In genomic region chr2:208266641-208267335, GRCh38 we compare ENCODE assay signal across 8 cellular contexts. TPM values are rescaled to one million over a fixed set of nuclear protein-coding genes. Genes with fewer than 3 reads are reported as not detected.
DNase-seq lines count a peak whose midpoint lies in the region; ATAC-seq, FAIRE-seq and TF ChIP-seq lines count a peak whose summit lies in the region.

No MANE protein-coding gene starts in this region.

- H3K27me3 Mint-ChIP-seq in activated naive CD4-positive, alpha-beta T cell treated with anti-CD3 and anti-CD28 coated beads, Interleukin-2, amount 50 U/mL, for 24 hours: no peaks in the 10 kb centered on the region
- no peaks in the 10 kb centered on the region for H3K27me3 Mint-ChIP-seq in activated naive CD8-positive, alpha-beta T cell treated with anti-CD3 and anti-CD28 coated beads, Interleukin-2, amount 10 ng/mL, durations not matched to agents 7 days and 5 days

- ATAC-seq in HG03097 (IDR thresholded peaks at IDR 0.05; ENCODE audit: low FRiP score, unreplicated experiment): peak; percentile 9
- ATAC-seq in activated naive CD8-positive, alpha-beta T cell treated with anti-CD3 and anti-CD28 coated beads, Interleukin-2, amount 10 ng/mL, durations not matched to agents 7 days and 5 days (ENCODE audit: low read depth): peak; percentile 3

- H3K9me3 Mint-ChIP-seq in activated naive CD4-positive, alpha-beta T cell treated with anti-CD3 and anti-CD28 coated beads, Interleukin-2, amount 50 U/mL, for 24 hours: no peaks in the 10 kb centered on the region
- peaks cover 1% of the 10 kb centered on the region for H3K9me3 Mint-ChIP-seq in activated naive CD8-positive, alpha-beta T cell treated with anti-CD3 and anti-CD28 coated beads, Interleukin-2, amount 10 ng/mL, durations not matched to agents 7 days and 5 days

- H3K79me2 ChIP-seq in keratinocyte (ENCODE audit: control insufficient read depth, insufficient read depth, low read length): peaks cover 41% of the 10 kb centered on the region

- peaks cover 8% of the 10 kb centered on the region for H3K36me3 Mint-ChIP-seq in activated naive CD4-positive, alpha-beta T cell treated with anti-CD3 and anti-CD28 coated beads, Interleukin-2, amount 50 U/mL, for 24 hours
- peaks cover 14% of the 10 kb centered on the region for H3K36me3 Mint-ChIP-seq in activated naive CD8-positive, alpha-beta T cell treated with anti-CD3 and anti-CD28 coated beads, Interleukin-2, amount 10 ng/mL, durations not matched to agents 7 days and 5 days

- dilution Hi-C loops in keratinocyte (cut with MboI; ENCODE audit: extremely low pct_ligation_motif_present, low sequenced_read_pairs): no loop called here

- H3K4me1 ChIP-seq in keratinocyte (ENCODE audit: control insufficient read depth, extremely low read depth, insufficient read depth, low read length): peaks cover 16% of the 10 kb centered on the region

- H3K9ac ChIP-seq in keratinocyte (ENCODE audit: control insufficient read depth, extremely low read depth, insufficient read depth, low read length): peak overlapping the region; percentile 93

- H3K27ac ChIP-seq in keratinocyte (ENCODE audit: control insufficient read depth, insufficient read depth, low read length) (peak overlapping the region; percentile 85), temporal lobe (ENCODE audit: low read depth, low read length) (peak overlapping the region; percentile 40)

- peak overlapping the region; percentile 78 for H2AFZ ChIP-seq in keratinocyte (ENCODE audit: control insufficient read depth, low read length)

- H3K27ac Mint-ChIP-seq in activated naive CD4-positive, alpha-beta T cell treated with anti-CD3 and anti-CD28 coated beads, Interleukin-2, amount 50 U/mL, for 24 hours: peak overlapping the region; percentile 94
- H3K27ac Mint-ChIP-seq in activated naive CD8-positive, alpha-beta T cell treated with anti-CD3 and anti-CD28 coated beads, Interleukin-2, amount 10 ng/mL, durations not matched to agents 7 days and 5 days: peak overlapping the region; percentile 94

- no peak for TF ChIP-seq CTCF in keratinocyte (optimal IDR thresholded peaks at IDR 0.05 in 1 of 3, IDR thresholded peaks at IDR 0.05 in 1 of 3, conservative IDR thresholded peaks at IDR 0.05 in 1 of 3; ENCODE audit: extremely low read depth in 1 of 3, insufficient read depth in 2 of 3, low read length in 3 of 3)

- H3K9me1 ChIP-seq in keratinocyte (ENCODE audit: control insufficient read depth, extremely low read depth, insufficient read depth, low read length): no peaks in the 10 kb centered on the region

- H3K4me1 Mint-ChIP-seq in activated naive CD4-positive, alpha-beta T cell treated with anti-CD3 and anti-CD28 coated beads, Interleukin-2, amount 50 U/mL, for 24 hours: peaks cover 66% of the 10 kb centered on the region
- peaks cover 31% of the 10 kb centered on the region for H3K4me1 Mint-ChIP-seq in activated naive CD8-positive, alpha-beta T cell treated with anti-CD3 and anti-CD28 coated beads, Interleukin-2, amount 10 ng/mL, durations not matched to agents 7 days and 5 days

- H3K4me2 ChIP-seq in keratinocyte (ENCODE audit: control insufficient read depth, extremely low read depth, insufficient read depth, low read depth, low read length): peak overlapping the region; percentile 96

- DNase-seq in activated naive CD4-positive, alpha-beta T cell treated with anti-CD3 and anti-CD28 coated beads, Interleukin-2, amount 50 U/mL, for 16 hours: no peak
- DNase-seq in activated naive CD8-positive, alpha-beta T cell treated with anti-CD3 and anti-CD28 coated beads, Interleukin-2, amount 10 ng/mL, durations not matched to agents 7 days and 5 days: no peak
- DNase-seq in keratinocyte (ENCODE audit: low read depth, low spot score): no peak
- no peak for DNase-seq in cerebellum (ENCODE audit: low spot score)
- DNase-seq in AML-193 (lab: John Stamatoyannopoulos, UW): no peak

- peak overlapping the region; percentile 99 for H3K4me3 Mint-ChIP-seq in activated naive CD4-positive, alpha-beta T cell treated with anti-CD3 and anti-CD28 coated beads, Interleukin-2, amount 50 U/mL, for 24 hours
- peak overlapping the region; percentile 88 for H3K4me3 Mint-ChIP-seq in activated naive CD8-positive, alpha-beta T cell treated with anti-CD3 and anti-CD28 coated beads, Interleukin-2, amount 10 ng/mL, durations not matched to agents 7 days and 5 days

- peaks cover 0 to 3% of the 10 kb centered on the region in 2 experiments for H3K36me3 ChIP-seq in keratinocyte (ENCODE audit: control insufficient read depth in 2 of 2, extremely low read depth in 1 of 2, insufficient read depth in 2 of 2, low read length in 2 of 2)

- POLR2A ChIA-PET in activated naive CD8-positive, alpha-beta T cell treated with anti-CD3 and anti-CD28 coated beads, Interleukin-2, amount 10 ng/mL, durations not matched to agents 7 days and 5 days (lab: Charles Lee): interaction anchor here (1.0 to 3.3 kb wide), 2 partner anchors 12 to 92 kb away, joined by 3 to 32 read pairs; partner anchors contain the start of gene IDH1

- FAIRE-seq in keratinocyte (lab: Jason Lieb, UNC): peak; percentile 26

- H3K4me3 ChIP-seq in keratinocyte (ENCODE audit: control insufficient read depth in 2 of 3, extremely low read depth in 1 of 3, insufficient read depth in 2 of 3, low read depth in 1 of 3, low read length in 3 of 3): peak overlapping the region; percentile 68 to 97 (median 93)

- H3K9me3 ChIP-seq in keratinocyte (ENCODE audit: control insufficient read depth, low read depth, low read length): no peaks in the 10 kb centered on the region

- no peaks in the 10 kb centered on the region for H4K20me1 ChIP-seq in keratinocyte (ENCODE audit: control insufficient read depth, extremely low read depth, insufficient read depth, low read length)

- no peaks in the 10 kb centered on the region for H3K27me3 ChIP-seq in keratinocyte (ENCODE audit: control insufficient read depth, extremely low read depth, insufficient read depth, low read length)

RNA-seq across cellular contexts. Expression of gene PIKFYVE, which starts 0.7 kb away (rescaled TPM):
- total RNA-seq in activated naive CD8-positive, alpha-beta T cell treated with anti-CD3 and anti-CD28 coated beads, Interleukin-2, amount 10 ng/mL, durations not matched to agents 7 days and 5 days: 10 to 100 TPM; 38.7 to 39.8 TPM
- polyA plus RNA-seq in keratinocyte: 12.7 to 18.4 TPM (median 13.5 TPM) in 3 replicates
- 6.0 TPM for polyA plus RNA-seq in keratinocyte (2011; ENCODE audit: low read depth)
- polyA plus RNA-seq in keratinocyte (2011; cell fraction: cytosol; rRNA removed): 6.0 and 11.1 TPM in 2 replicates
- polyA plus RNA-seq in keratinocyte (2011; cell fraction: nucleus; rRNA removed): 24.6 and 27.8 TPM in 2 replicates
- 5.0 and 7.5 TPM in 2 replicates for polyA plus RNA-seq in keratinocyte (2012; ENCODE audit: low replicate concordance)
- 11.8 to 46.8 TPM (median 28.3 TPM) in 3 replicates for polyA minus RNA-seq in keratinocyte
- polyA minus RNA-seq in keratinocyte (2011; cell fraction: cytosol; rRNA and poly(A)+ RNA removed): 10.4 TPM
- polyA minus RNA-seq in keratinocyte (2011; cell fraction: nucleus; rRNA and poly(A)+ RNA removed): 45.1 and 71.0 TPM in 2 replicates
- total RNA-seq in temporal lobe (43.8 TPM), cerebellum (39.3 TPM)

RNA-seq across cellular contexts. Expression of gene IDH1, which starts 11.9 kb away (rescaled TPM):
- 10 to 100 TPM; 29.5 to 30.0 TPM for total RNA-seq in activated naive CD8-positive, alpha-beta T cell treated with anti-CD3 and anti-CD28 coated beads, Interleukin-2, amount 10 ng/mL, durations not matched to agents 7 days and 5 days
- polyA plus RNA-seq in keratinocyte: 96.3 to 160 TPM (median 116 TPM) in 3 replicates
- polyA plus RNA-seq in keratinocyte (2011; ENCODE audit: low read depth): 70.3 TPM
- 68.2 and 118 TPM in 2 replicates for polyA plus RNA-seq in keratinocyte (2011; cell fraction: cytosol; rRNA removed)
- polyA plus RNA-seq in keratinocyte (2011; cell fraction: nucleus; rRNA removed): 83.7 and 116 TPM in 2 replicates
- polyA plus RNA-seq in keratinocyte (2012; ENCODE audit: low replicate concordance): 46.5 and 96.9 TPM in 2 replicates
- 29.0 to 119 TPM (median 77.0 TPM) in 3 replicates for polyA minus RNA-seq in keratinocyte
- 67.3 TPM for polyA minus RNA-seq in keratinocyte (2011; cell fraction: cytosol; rRNA and poly(A)+ RNA removed)
- polyA minus RNA-seq in keratinocyte (2011; cell fraction: nucleus; rRNA and poly(A)+ RNA removed): 36.9 and 61.1 TPM in 2 replicates
- 161 TPM for total RNA-seq in temporal lobe
- total RNA-seq in cerebellum: 109 TPM
